ENCODE assay signal across 8 cellular contexts in the genomic region with DNA sequence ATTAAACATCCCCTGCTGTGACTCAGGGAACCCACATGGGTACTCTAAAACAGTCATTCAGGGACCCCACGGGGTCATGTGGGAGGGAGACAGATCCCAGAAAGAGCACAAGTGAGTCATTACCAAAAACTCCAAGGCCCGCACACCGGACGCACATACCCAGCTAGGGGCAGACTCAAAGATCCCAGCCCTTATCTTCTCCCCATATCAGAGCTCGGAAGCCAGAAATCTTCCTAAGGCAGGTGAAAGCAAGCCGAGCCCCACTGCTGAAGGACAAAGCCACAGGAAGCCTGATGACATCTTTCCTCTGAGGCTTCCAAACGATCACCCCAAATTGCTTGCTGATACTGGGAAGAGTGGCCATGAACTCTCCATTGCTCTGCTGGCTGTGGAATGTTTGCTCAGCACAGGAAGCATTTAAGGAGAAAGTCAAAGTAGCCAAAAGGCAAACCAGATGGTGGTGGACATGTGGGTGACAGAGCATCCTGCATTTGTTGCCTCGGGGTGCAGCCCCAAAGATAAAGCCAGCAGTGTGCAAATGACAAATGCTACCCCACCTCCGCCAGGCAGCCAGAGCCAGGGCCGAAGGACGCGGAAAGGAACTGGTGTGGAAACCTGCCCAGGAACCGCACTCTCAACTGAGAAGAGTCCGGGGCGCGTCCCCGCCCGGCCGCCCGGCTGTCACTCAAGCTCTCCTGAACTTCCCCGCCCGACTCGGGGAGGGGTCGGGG. TPM values are rescaled to one million over a fixed set of nuclear protein-coding genes. Genes with fewer than 3 reads are reported as not detected.
DNase-seq lines count a peak whose midpoint lies in the region; ATAC-seq and TF ChIP-seq lines count a peak whose summit lies in the region.

No MANE protein-coding gene starts in this region.

- DNase-seq in Ammon's horn (ENCODE audit: low spot score) (peak; percentile 72), NT2/D1 (ENCODE audit: low read depth, low spot score) (no peak), activated T-cell treated with anti-CD3 and anti-CD28 coated beads for 24 hours (ENCODE audit: low read depth) (peak; percentile 83), epithelial cell of esophagus (ENCODE audit: low read depth) (peak; percentile 74), mucosa of gallbladder (ENCODE audit: low spot score) (peak; percentile 53)
- DNase-seq in stimulated activated CD8-positive, alpha-beta memory T cell treated with anti-CD3 and anti-CD28 coated beads, Interleukin-4, amount 100 ng/mL, for 1 hour (ENCODE audit: low read depth in 2 of 2, low spot score in 1 of 2) = peak; percentile 21 to 37

- peak overlapping the region; percentile 81 for H3K9ac ChIP-seq in NT2/D1 (ENCODE audit: insufficient read length, low read depth)

- H3K9me3 ChIP-seq in NT2/D1 (ENCODE audit: insufficient read depth, low read length) = no peaks in the 10 kb centered on the region

- TF ChIP-seq CTCF in epithelial cell of esophagus (IDR thresholded peaks at IDR 0.05; ENCODE audit: insufficient read depth, low read depth, low read length, missing control alignments) = no peak

- in situ Hi-C loops in GM18951 (cut with MboI; ENCODE audit: low sequenced_read_pairs, unreplicated experiment) = no loop called here

- peak; percentile 49 for TF ChIP-seq POLR2A in GM18951 (IDR thresholded peaks at IDR 0.05; ENCODE audit: extremely low read depth, insufficient read depth, insufficient read length)

- ATAC-seq in HG03159 (IDR thresholded peaks at IDR 0.05; ENCODE audit: unreplicated experiment) = peak; percentile 51

- no peaks in the 10 kb centered on the region for H3K27me3 ChIP-seq in NT2/D1 (ENCODE audit: insufficient read depth, insufficient read length)

- H3K4me1 ChIP-seq in NT2/D1 (ENCODE audit: insufficient read depth, insufficient read length) = peaks cover 3% of the 10 kb centered on the region

- peaks cover 39% of the 10 kb centered on the region for H3K36me3 ChIP-seq in NT2/D1 (ENCODE audit: insufficient read depth, insufficient read length, low read length)

- H3K4me3 ChIP-seq in NT2/D1 (ENCODE audit: insufficient read length, low read depth) (peak overlapping the region; percentile 75), epithelial cell of esophagus (ENCODE audit: low read length) (peak overlapping the region; percentile 70)

RNA-seq across cellular contexts. Expression of a gene that starts 0.8 kb away (rescaled TPM):
- 86.6 TPM for total RNA-seq in mucosa of gallbladder

RNA-seq across cellular contexts. Expression of a gene that starts 6.5 kb away (rescaled TPM):
- total RNA-seq in mucosa of gallbladder = 4.8 TPM

RNA-seq across cellular contexts. Expression of a gene that starts 17.2 kb away (rescaled TPM):
- total RNA-seq in mucosa of gallbladder = 345 TPM

RNA-seq across cellular contexts. Expression of a gene that starts 50.3 kb away (rescaled TPM):
- 12.6 TPM for total RNA-seq in mucosa of gallbladder
